ENCODE assay signal across 14 cellular contexts in genomic region chr14:65320661-65321308, GRCh38.
DNase-seq lines count a peak whose midpoint lies in the region; ATAC-seq lines count a peak whose summit lies in the region.
"Had no signal": no experiment of that assay in that cellular context is flagged by ENCODE, and none has a peak within 500 bp of the region (broad histone marks: within the 10 kb centered on the region; RNA-seq: fewer than 3 reads in every experiment).

No MANE protein-coding gene starts in this region.

- H3K4me1 Mint-ChIP-seq in activated T-cell treated with anti-CD3 and anti-CD28 coated beads, Interleukin-2, amount 50 U/mL, for 72 hours (ENCODE audit: low read depth), result peaks cover 57% of the 10 kb centered on the region
- peaks cover 59% of the 10 kb centered on the region for H3K4me1 Mint-ChIP-seq in stimulated activated naive CD8-positive, alpha-beta T cell treated with anti-CD3 and anti-CD28 coated beads, Interleukin-15, amount 100 ng/mL, for 72 hours

- H3K36me3 Mint-ChIP-seq in activated T-cell treated with anti-CD3 and anti-CD28 coated beads, Interleukin-2, amount 50 U/mL, for 72 hours (ENCODE audit: insufficient read depth in 2 of 2), result peaks cover 2% of the 10 kb centered on the region in 2 donors
- H3K36me3 Mint-ChIP-seq: mesothelial cell of epicardium had no signal

- H3K27ac Mint-ChIP-seq in activated T-cell treated with anti-CD3 and anti-CD28 coated beads, Interleukin-2, amount 50 U/mL, for 72 hours, result peak overlapping the region; percentile 52
- peak overlapping the region; percentile 38 to 85 for H3K27ac Mint-ChIP-seq in stimulated activated naive CD8-positive, alpha-beta T cell treated with anti-CD3 and anti-CD28 coated beads, Interleukin-15, amount 100 ng/mL, for 72 hours

- no peak overlapping the region for H3K9ac ChIP-seq in SK-N-MC (ENCODE audit: insufficient read length)

- H3K27me3 Mint-ChIP-seq in activated T-cell treated with anti-CD3 and anti-CD28 coated beads, Interleukin-2, amount 50 U/mL, for 72 hours (ENCODE audit: low read depth), result no peaks in the 10 kb centered on the region
- no peaks in the 10 kb centered on the region for H3K27me3 Mint-ChIP-seq in stimulated activated naive CD8-positive, alpha-beta T cell treated with anti-CD3 and anti-CD28 coated beads, Interleukin-15, amount 100 ng/mL, for 72 hours

- H3K27ac ChIP-seq in SK-N-MC, result peak overlapping the region; percentile 32; the same call in 1 of the 2 replicates

- H3K9me3 ChIP-seq in SK-N-MC (ENCODE audit: low read depth, low read length), result no peaks in the 10 kb centered on the region

- no peaks in the 10 kb centered on the region for H3K36me3 ChIP-seq in SK-N-MC (ENCODE audit: insufficient read depth, low read length)

- ATAC-seq in activated T-cell treated with anti-CD3 and anti-CD28 coated beads, Interleukin-2, amount 50 U/mL, for 72 hours (replicated peaks in 1 of 2), result peak; percentile 32 to 34
- peak; percentile 27 for ATAC-seq in HG02759 (IDR thresholded peaks at IDR 0.05; ENCODE audit: unreplicated experiment)
- ATAC-seq in stimulated activated naive CD8-positive, alpha-beta T cell treated with anti-CD3 and anti-CD28 coated beads, Interleukin-15, amount 100 ng/mL, for 72 hours, result peak; percentile 31
- ATAC-seq in HG02840 (IDR thresholded peaks at IDR 0.05; ENCODE audit: low FRiP score, unreplicated experiment), result no peak

- no peak for DNase-seq in activated T-cell treated with anti-CD3 and anti-CD28 coated beads, Interleukin-2, amount 50 U/mL, for 72 hours
- DNase-seq in activated T-cell treated with anti-CD3 and anti-CD28 coated beads, Interleukin-2, amount 50 U/mL, for 1 hour, result no peak
- DNase-seq in SK-N-MC (ENCODE audit: low read depth, low spot score) (no peak), UCSD-AML1 (lab: John Stamatoyannopoulos, UW; ENCODE audit: unreplicated experiment) (no peak), hippocampal formation (lab: John Stamatoyannopoulos, UW) (no peak)
- no peak for DNase-seq in stimulated activated naive CD8-positive, alpha-beta T cell treated with anti-CD3 and anti-CD28 coated beads, Interleukin-15, amount 100 ng/mL, for 72 hours
- DNase-seq: IMR-90; NCI-H2029 treated with DMSO at 0.1 percent for 48 hours; OCI-M1; stimulated activated CD4-positive, alpha-beta T cell treated with anti-CD3 and anti-CD28 coated beads, Interleukin-2, amount 100 ng/mL, for 48 hours; T1000 had no signal

- H3K4me3 Mint-ChIP-seq in activated T-cell treated with anti-CD3 and anti-CD28 coated beads, Interleukin-2, amount 50 U/mL, for 72 hours, result peak overlapping the region; percentile 55 to 60
- peak overlapping the region; percentile 25 to 45 for H3K4me3 Mint-ChIP-seq in stimulated activated naive CD8-positive, alpha-beta T cell treated with anti-CD3 and anti-CD28 coated beads, Interleukin-15, amount 100 ng/mL, for 72 hours
- H3K4me3 Mint-ChIP-seq: mesothelial cell of epicardium had no signal

- H3K4me3 ChIP-seq in SK-N-MC, result no peak overlapping the region

- H3K9me3 Mint-ChIP-seq in activated T-cell treated with anti-CD3 and anti-CD28 coated beads, Interleukin-2, amount 50 U/mL, for 72 hours, result peaks cover 1 to 3% of the 10 kb centered on the region in 2 donors
- H3K9me3 Mint-ChIP-seq in stimulated activated naive CD8-positive, alpha-beta T cell treated with anti-CD3 and anti-CD28 coated beads, Interleukin-15, amount 100 ng/mL, for 72 hours, result peaks cover 8 to 10% of the 10 kb centered on the region in 2 donors
